Comparison of ENCODE assay signal across 21 cellular contexts in the genomic region with DNA sequence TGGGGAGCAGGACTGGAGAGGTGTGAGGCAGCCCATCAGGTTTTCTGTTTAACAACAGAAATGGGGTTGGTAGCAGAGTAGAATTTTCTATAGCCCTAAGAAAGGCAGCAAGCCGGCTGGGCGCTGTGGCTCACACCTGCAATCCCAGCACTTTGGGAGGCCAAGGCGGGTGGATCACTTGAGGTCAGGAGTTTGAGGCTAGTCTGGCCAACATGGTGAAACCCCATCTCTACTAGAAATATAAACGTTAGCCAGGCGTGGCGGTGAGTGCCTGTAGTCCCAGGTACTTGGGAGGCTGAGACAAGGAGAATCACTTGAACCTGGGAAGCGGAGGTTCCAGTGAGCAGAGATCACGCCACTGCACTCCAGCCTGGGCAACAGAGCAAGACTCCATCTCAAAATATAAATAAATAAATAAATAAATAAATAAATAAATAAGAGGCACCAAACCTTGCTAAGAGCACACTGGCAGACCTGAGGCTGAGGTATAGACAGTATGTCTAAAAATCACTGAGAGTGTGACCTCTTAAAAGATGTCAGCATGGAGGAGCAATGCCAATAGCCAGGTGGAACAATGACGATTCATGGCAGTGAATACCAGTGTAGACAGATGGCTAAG.
DNase-seq lines count a peak whose midpoint lies in the region; ATAC-seq, FAIRE-seq and TF ChIP-seq lines count a peak whose summit lies in the region.
"Had no signal": no experiment of that assay in that cellular context is flagged by ENCODE, and none has a peak within 500 bp of the region (broad histone marks: within the 10 kb centered on the region; RNA-seq: fewer than 3 reads in every experiment).

No MANE protein-coding gene starts in this region.

- WGBS in A549 (ENCODE audit: missing lambda C conversion rate): 53% methylated on average over 9 of the region's 9 CpGs

- TF ChIP-seq POLR2A in A549 (IDR thresholded peaks at IDR 0.05; ENCODE audit: low read length): no peak

- no peaks in the 10 kb centered on the region for H3K27me3 Mint-ChIP-seq in nephron progenitor cell (ENCODE audit: low read depth, poor library complexity)

- H3K27ac ChIP-seq in A549 (no peak overlapping the region), HEK293 (ENCODE audit: extremely low read depth, low read depth, low read length) (no peak overlapping the region)
- H3K27ac ChIP-seq: 22Rv1, BLaER1 had no signal

- no peaks in the 10 kb centered on the region for H3K36me3 Mint-ChIP-seq in nephron progenitor cell (ENCODE audit: low read depth)
- H3K36me3 Mint-ChIP-seq: CD14-positive monocyte; CD4-positive, CD25-positive, alpha-beta regulatory T cell had no signal

- no peaks in the 10 kb centered on the region for H3K36me3 ChIP-seq in HEK293 (ENCODE audit: control insufficient read depth in 2 of 2, insufficient read depth in 1 of 2, low read length in 2 of 2)
- H3K36me3 ChIP-seq: BE2C, BLaER1 had no signal

- FAIRE-seq in A549 (lab: Jason Lieb, UNC): no peak
- FAIRE-seq: D721Med, G401.6, GM12891, GM19239 had no signal

- DNase-seq in A549 (ENCODE audit: low read depth in 1 of 2, low spot score in 1 of 2) (no peak), nephron progenitor cell (no peak)
- DNase-seq: ACHN; BE2C; C1 segment of cervical spinal cord; CD4-positive, alpha-beta memory T cell; CD4-positive, CD25-positive, alpha-beta regulatory T cell; CD8-positive, alpha-beta memory T cell; COR-L47; DMS79 treated with DMSO at 0.1 percent for 48 hours; GF-D8 had no signal

- H3K27ac Mint-ChIP-seq in nephron progenitor cell: peak overlapping the region; percentile 57
- H3K27ac Mint-ChIP-seq: CD4-positive, alpha-beta memory T cell; CD4-positive, CD25-positive, alpha-beta regulatory T cell; CD8-positive, alpha-beta memory T cell had no signal

- H3K4me3 ChIP-seq in A549: no peak overlapping the region
- H3K4me3 ChIP-seq in HEK293 (ENCODE audit: low read depth, low read length): no peak overlapping the region
- H3K4me3 ChIP-seq: BLaER1 had no signal

- H3K9me3 ChIP-seq in A549 (no peaks in the 10 kb centered on the region), HEK293 (ENCODE audit: control insufficient read depth, insufficient read depth, low read depth, low read length) (no peaks in the 10 kb centered on the region)
- H3K9me3 ChIP-seq: BE2C, BLaER1 had no signal

- H3K4me1 ChIP-seq in A549 (no peaks in the 10 kb centered on the region), HEK293 (ENCODE audit: control insufficient read depth, insufficient read depth, low read length) (no peaks in the 10 kb centered on the region)
- H3K4me1 ChIP-seq: BE2C, BLaER1 had no signal

- no peak overlapping the region for H3K4me2 ChIP-seq in A549
- H3K4me2 ChIP-seq: BLaER1 had no signal

- TF ChIP-seq RAD21 in A549 (conservative IDR thresholded peaks at IDR 0.05 in 1 of 2, IDR thresholded peaks at IDR 0.05 in 1 of 2): no peak

- peaks cover 4% of the 10 kb centered on the region for H3K9me3 Mint-ChIP-seq in nephron progenitor cell

- POLR2A ChIA-PET in A549 (lab: Yijun Ruan, JAX): no interaction called here
- POLR2A ChIA-PET in HEK293 (lab: Yijun Ruan, JAX): no interaction called here

- TF ChIP-seq CTCF in A549 (IDR thresholded peaks at IDR 0.05): no peak
- no peak for TF ChIP-seq CTCF in HEK293 (tag by site-specific recombination; IDR thresholded peaks at IDR 0.05)
- TF ChIP-seq CTCF in nephron progenitor cell (IDR thresholded peaks at IDR 0.05): no peak

- CTCF ChIA-PET in A549 (lab: Yijun Ruan, JAX): no interaction called here
- CTCF ChIA-PET in HEK293 (lab: Yijun Ruan, JAX): no interaction called here

- ATAC-seq in A549 (no peak), GM21786 (IDR thresholded peaks at IDR 0.05; ENCODE audit: unreplicated experiment) (no peak), GM19351 (IDR thresholded peaks at IDR 0.05; ENCODE audit: unreplicated experiment) (no peak)

- no peak for TF ChIP-seq EP300 in A549 (IDR thresholded peaks at IDR 0.05)

- peaks cover 6% of the 10 kb centered on the region for H3K4me1 Mint-ChIP-seq in nephron progenitor cell
- H3K4me1 Mint-ChIP-seq: CD14-positive monocyte; CD4-positive, alpha-beta memory T cell; CD4-positive, CD25-positive, alpha-beta regulatory T cell; CD8-positive, alpha-beta memory T cell had no signal

- H3K4me3 Mint-ChIP-seq in nephron progenitor cell: no peak overlapping the region
- H3K4me3 Mint-ChIP-seq: CD14-positive monocyte; CD4-positive, alpha-beta memory T cell; CD4-positive, CD25-positive, alpha-beta regulatory T cell; CD8-positive, alpha-beta memory T cell had no signal

TF ChIP-seq in A549, 52 proteins besides CTCF, POLR2A, EP300 and RAD21:
- TF ChIP-seq BHLHE40 (IDR thresholded peaks at IDR 0.05; ENCODE audit: low read depth, low read length) (no peak), MYC (IDR thresholded peaks at IDR 0.05; ENCODE audit: borderline replicate concordance, low read length) (no peak), EHF (CRISPR knock-in tag; IDR thresholded peaks at IDR 0.05) (no peak), JUN (IDR thresholded peaks at IDR 0.05) (no peak), CEBPB (IDR thresholded peaks at IDR 0.05) (no peak), ZC3H11A (IDR thresholded peaks at IDR 0.05) (peak; percentile 77)
- TF ChIP-seq, protein P1, sequence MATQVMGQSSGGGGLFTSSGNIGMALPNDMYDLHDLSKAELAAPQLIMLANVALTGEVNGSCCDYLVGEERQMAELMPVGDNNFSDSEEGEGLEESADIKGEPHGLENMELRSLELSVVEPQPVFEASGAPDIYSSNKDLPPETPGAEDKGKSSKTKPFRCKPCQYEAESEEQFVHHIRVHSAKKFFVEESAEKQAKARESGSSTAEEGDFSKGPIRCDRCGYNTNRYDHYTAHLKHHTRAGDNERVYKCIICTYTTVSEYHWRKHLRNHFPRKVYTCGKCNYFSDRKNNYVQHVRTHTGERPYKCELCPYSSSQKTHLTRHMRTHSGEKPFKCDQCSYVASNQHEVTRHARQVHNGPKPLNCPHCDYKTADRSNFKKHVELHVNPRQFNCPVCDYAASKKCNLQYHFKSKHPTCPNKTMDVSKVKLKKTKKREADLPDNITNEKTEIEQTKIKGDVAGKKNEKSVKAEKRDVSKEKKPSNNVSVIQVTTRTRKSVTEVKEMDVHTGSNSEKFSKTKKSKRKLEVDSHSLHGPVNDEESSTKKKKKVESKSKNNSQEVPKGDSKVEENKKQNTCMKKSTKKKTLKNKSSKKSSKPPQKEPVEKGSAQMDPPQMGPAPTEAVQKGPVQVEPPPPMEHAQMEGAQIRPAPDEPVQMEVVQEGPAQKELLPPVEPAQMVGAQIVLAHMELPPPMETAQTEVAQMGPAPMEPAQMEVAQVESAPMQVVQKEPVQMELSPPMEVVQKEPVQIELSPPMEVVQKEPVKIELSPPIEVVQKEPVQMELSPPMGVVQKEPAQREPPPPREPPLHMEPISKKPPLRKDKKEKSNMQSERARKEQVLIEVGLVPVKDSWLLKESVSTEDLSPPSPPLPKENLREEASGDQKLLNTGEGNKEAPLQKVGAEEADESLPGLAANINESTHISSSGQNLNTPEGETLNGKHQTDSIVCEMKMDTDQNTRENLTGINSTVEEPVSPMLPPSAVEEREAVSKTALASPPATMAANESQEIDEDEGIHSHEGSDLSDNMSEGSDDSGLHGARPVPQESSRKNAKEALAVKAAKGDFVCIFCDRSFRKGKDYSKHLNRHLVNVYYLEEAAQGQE (IDR thresholded peaks at IDR 0.05): no peak
TF ChIP-seq in A549: peak in this region for 1.

TF ChIP-seq in HEK293, 187 proteins besides CTCF, POLR2A, EP300 and RAD21 (continues in another document):
- TF ChIP-seq ZNF248 (tag by site-specific recombination; IDR thresholded peaks at IDR 0.05) (no peak), ZFP41 (tag by site-specific recombination; IDR thresholded peaks at IDR 0.05; ENCODE audit: borderline replicate concordance) (no peak), ZNF140 (tag by site-specific recombination; IDR thresholded peaks at IDR 0.05) (peak; percentile 44; the same call in 1 of the 2 replicates), ZFHX2 (tag by site-specific recombination; conservative IDR thresholded peaks at IDR 0.05) (no peak), ZNF433 (tag by site-specific recombination; IDR thresholded peaks at IDR 0.05; ENCODE audit: low read depth) (0 out of 2 replicates have a peak, but pooled peaks have one; percentile 20), ZNF214 (tag by site-specific recombination; IDR thresholded peaks at IDR 0.05; ENCODE audit: borderline replicate concordance) (no peak), ZNF266 (tag by site-specific recombination; IDR thresholded peaks at IDR 0.05; ENCODE audit: low read depth) (peak; percentile 39; the same call in 1 of the 2 replicates), TRIM28 (IDR thresholded peaks at IDR 0.05; ENCODE audit: borderline replicate concordance, low read length) (no peak), ZNF354C (tag by site-specific recombination; IDR thresholded peaks at IDR 0.05; ENCODE audit: borderline replicate concordance, low read depth) (no peak), BCL11B (tag by site-specific recombination; IDR thresholded peaks at IDR 0.05; ENCODE audit: low read depth) (no peak), YY2 (tag by site-specific recombination; IDR thresholded peaks at IDR 0.05) (no peak)
- TF ChIP-seq, protein P2, sequence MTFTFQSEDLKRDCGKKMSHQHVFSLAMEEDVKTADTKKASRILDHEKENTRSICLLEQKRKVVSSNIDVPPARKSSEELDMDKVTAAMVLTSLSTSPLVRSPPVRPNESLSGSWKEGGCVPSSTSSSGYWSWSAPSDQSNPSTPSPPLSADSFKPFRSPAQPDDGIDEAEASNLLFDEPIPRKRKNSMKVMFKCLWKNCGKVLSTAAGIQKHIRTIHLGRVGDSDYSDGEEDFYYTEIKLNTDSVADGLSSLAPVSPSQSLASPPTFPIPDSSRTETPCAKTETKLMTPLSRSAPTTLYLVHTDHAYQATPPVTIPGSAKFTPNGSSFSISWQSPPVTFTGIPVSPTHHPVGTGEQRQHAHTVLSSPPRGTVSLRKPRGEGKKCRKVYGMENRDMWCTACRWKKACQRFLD (tag by site-specific recombination; IDR thresholded peaks at IDR 0.05): no peak
- TF ChIP-seq, protein P3, sequence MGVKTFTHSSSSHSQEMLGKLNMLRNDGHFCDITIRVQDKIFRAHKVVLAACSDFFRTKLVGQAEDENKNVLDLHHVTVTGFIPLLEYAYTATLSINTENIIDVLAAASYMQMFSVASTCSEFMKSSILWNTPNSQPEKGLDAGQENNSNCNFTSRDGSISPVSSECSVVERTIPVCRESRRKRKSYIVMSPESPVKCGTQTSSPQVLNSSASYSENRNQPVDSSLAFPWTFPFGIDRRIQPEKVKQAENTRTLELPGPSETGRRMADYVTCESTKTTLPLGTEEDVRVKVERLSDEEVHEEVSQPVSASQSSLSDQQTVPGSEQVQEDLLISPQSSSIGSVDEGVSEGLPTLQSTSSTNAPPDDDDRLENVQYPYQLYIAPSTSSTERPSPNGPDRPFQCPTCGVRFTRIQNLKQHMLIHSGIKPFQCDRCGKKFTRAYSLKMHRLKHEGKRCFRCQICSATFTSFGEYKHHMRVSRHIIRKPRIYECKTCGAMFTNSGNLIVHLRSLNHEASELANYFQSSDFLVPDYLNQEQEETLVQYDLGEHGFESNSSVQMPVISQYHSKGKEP (tag by site-specific recombination; IDR thresholded peaks at IDR 0.05): no peak
